15 cellular contexts compared by ENCODE assay signal in the genomic region with DNA sequence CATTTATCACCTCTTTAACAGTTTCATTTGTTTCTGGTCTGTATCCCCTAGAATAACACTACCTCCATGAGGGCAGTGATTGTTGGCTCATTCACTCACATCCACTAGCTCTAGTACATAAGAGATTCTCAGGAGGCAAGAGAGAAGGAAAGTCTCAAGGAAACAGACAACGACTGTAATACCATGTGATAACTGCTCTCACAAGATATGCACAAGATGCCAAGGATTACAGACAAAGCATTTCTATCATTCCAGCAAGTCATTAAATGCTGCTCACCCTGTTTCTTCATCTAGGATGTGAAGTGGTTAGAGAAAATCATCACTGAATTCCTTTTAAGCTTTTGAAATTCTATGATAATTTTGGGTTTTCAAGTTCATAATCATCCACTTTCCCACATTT.
DNase-seq lines count a peak whose midpoint lies in the region; ATAC-seq, FAIRE-seq and TF ChIP-seq lines count a peak whose summit lies in the region.
"Had no signal": no experiment of that assay in that cellular context is flagged by ENCODE, and none has a peak within 500 bp of the region (broad histone marks: within the 10 kb centered on the region; RNA-seq: fewer than 3 reads in every experiment).

No MANE protein-coding gene starts in this region.

- no peak overlapping the region for H3K4me3 ChIP-seq in astrocyte (ENCODE audit: insufficient read depth, low read depth, low read length)
- H3K4me3 ChIP-seq in hepatocyte: no peak overlapping the region
- H3K4me3 ChIP-seq: Peyer's patch had no signal

- H4K20me1 ChIP-seq in astrocyte (ENCODE audit: insufficient read depth, low read length): no peaks in the 10 kb centered on the region
- no peaks in the 10 kb centered on the region for H4K20me1 ChIP-seq in hepatocyte (ENCODE audit: insufficient read depth, poor library complexity, severe bottlenecking)

- TF ChIP-seq CTCF in astrocyte (IDR thresholded peaks at IDR 0.05; ENCODE audit: insufficient read depth, low read depth, low read length) (no peak), hepatocyte (IDR thresholded peaks at IDR 0.05; ENCODE audit: poor library complexity) (no peak)

- FAIRE-seq in astrocyte (lab: Jason Lieb, UNC): peak; percentile 94
- FAIRE-seq: kidney, small intestine had no signal

- no peaks in the 10 kb centered on the region for H3K36me3 Mint-ChIP-seq in astrocyte (ENCODE audit: low read depth, unreplicated experiment)

- no peaks in the 10 kb centered on the region for H3K27me3 Mint-ChIP-seq in astrocyte (ENCODE audit: low read depth, unreplicated experiment)
- H3K27me3 Mint-ChIP-seq: activated naive CD8-positive, alpha-beta T cell treated with anti-CD3 and anti-CD28 coated beads, Interleukin-2, amount 50 U/mL, for 24 hours; CD4-positive, CD25-positive, alpha-beta regulatory T cell had no signal

- H3K4me3 Mint-ChIP-seq in astrocyte (ENCODE audit: unreplicated experiment): no peak overlapping the region
- H3K4me3 Mint-ChIP-seq: activated naive CD8-positive, alpha-beta T cell treated with anti-CD3 and anti-CD28 coated beads, Interleukin-2, amount 50 U/mL, for 24 hours; CD4-positive, CD25-positive, alpha-beta regulatory T cell had no signal

- DNase-seq in ELR (ENCODE audit: low read depth) (peak; percentile 3), astrocyte (ENCODE audit: low read depth) (peak; percentile 64), hepatocyte (ENCODE audit: low spot score) (peak; percentile 8), stromal cell of bone marrow (ENCODE audit: low read depth) (peak; percentile 58), COLO668 (lab: John Stamatoyannopoulos, UW; ENCODE audit: unreplicated experiment) (no peak), caudate nucleus (lab: John Stamatoyannopoulos, UW) (no peak)
- DNase-seq: activated naive CD8-positive, alpha-beta T cell treated with anti-CD3 and anti-CD28 coated beads, Interleukin-2, amount 50 U/mL, for 24 hours; CD4-positive, CD25-positive, alpha-beta regulatory T cell; KG1; kidney; NCI-H1105; NCI-H748 treated with DMSO at 0.1 percent for 48 hours; Peyer's patch; small intestine had no signal

- H2AFZ ChIP-seq in astrocyte (ENCODE audit: low read depth, low read length) (no peak overlapping the region), hepatocyte (no peak overlapping the region)

- H3K79me2 ChIP-seq in astrocyte (ENCODE audit: insufficient read depth, low read length): no peaks in the 10 kb centered on the region
- H3K79me2 ChIP-seq in hepatocyte: peaks cover 2% of the 10 kb centered on the region

- peaks cover 10% of the 10 kb centered on the region for H3K4me1 Mint-ChIP-seq in astrocyte (ENCODE audit: low read depth, unreplicated experiment)
- H3K4me1 Mint-ChIP-seq: activated naive CD8-positive, alpha-beta T cell treated with anti-CD3 and anti-CD28 coated beads, Interleukin-2, amount 50 U/mL, for 24 hours; CD4-positive, CD25-positive, alpha-beta regulatory T cell had no signal

- no peaks in the 10 kb centered on the region for H3K9me2 ChIP-seq in hepatocyte (replicated peaks; ENCODE audit: insufficient read depth)

- no peaks in the 10 kb centered on the region for H3K36me3 ChIP-seq in astrocyte (ENCODE audit: insufficient read depth, low read length)
- H3K36me3 ChIP-seq in hepatocyte (replicated peaks; ENCODE audit: insufficient read depth, low read depth): no peaks in the 10 kb centered on the region

- H3K4me2 ChIP-seq in astrocyte (ENCODE audit: low read length) (no peak overlapping the region), hepatocyte (no peak overlapping the region)

- no peak for ATAC-seq in GM18520 (IDR thresholded peaks at IDR 0.05; ENCODE audit: unreplicated experiment)
- ATAC-seq: activated naive CD8-positive, alpha-beta T cell treated with anti-CD3 and anti-CD28 coated beads, Interleukin-2, amount 50 U/mL, for 24 hours had no signal

- H3K9me3 ChIP-seq in astrocyte (ENCODE audit: insufficient read depth, low read depth, low read length) (no peaks in the 10 kb centered on the region), hepatocyte (ENCODE audit: low read depth) (no peaks in the 10 kb centered on the region)
- H3K9me3 ChIP-seq: Peyer's patch had no signal

- H3K27me3 ChIP-seq in astrocyte (ENCODE audit: insufficient read depth, low read length) (no peaks in the 10 kb centered on the region), hepatocyte (no peaks in the 10 kb centered on the region)
- H3K27me3 ChIP-seq: Peyer's patch had no signal

- no peaks in the 10 kb centered on the region for H3K9me3 Mint-ChIP-seq in astrocyte (ENCODE audit: unreplicated experiment)
- H3K9me3 Mint-ChIP-seq: activated naive CD8-positive, alpha-beta T cell treated with anti-CD3 and anti-CD28 coated beads, Interleukin-2, amount 50 U/mL, for 24 hours; CD4-positive, CD25-positive, alpha-beta regulatory T cell had no signal

- WGBS in hepatocyte (ENCODE audit: low lambda C conversion rate, missing lambda C conversion rate): 6% methylated on average over 1 of the region's 1 CpG

- no peak overlapping the region for H3K27ac ChIP-seq in astrocyte (ENCODE audit: low read depth, low read length)
- H3K27ac ChIP-seq in hepatocyte: no peak overlapping the region
- H3K27ac ChIP-seq in caudate nucleus (ENCODE audit: low read depth, low read length): no peak overlapping the region
- H3K27ac ChIP-seq: Peyer's patch had no signal

- no peak overlapping the region for H3K27ac Mint-ChIP-seq in astrocyte (ENCODE audit: unreplicated experiment)
- H3K27ac Mint-ChIP-seq: activated naive CD8-positive, alpha-beta T cell treated with anti-CD3 and anti-CD28 coated beads, Interleukin-2, amount 50 U/mL, for 24 hours had no signal

- no peak overlapping the region for H3K9ac ChIP-seq in astrocyte (ENCODE audit: low read length)

- H3K4me1 ChIP-seq in astrocyte (ENCODE audit: insufficient read depth, low read length) (no peaks in the 10 kb centered on the region), hepatocyte (ENCODE audit: insufficient read depth) (peaks cover 12% of the 10 kb centered on the region)
- H3K4me1 ChIP-seq: Peyer's patch had no signal

Comparison
In these comparisons a context has a peak if more than half of its experiments do, and no peak if none do; other contexts are left out.
1. DNase-seq: peak in ELR (single experiment), astrocyte (single experiment), hepatocyte (single experiment) and stromal cell of bone marrow (single experiment); none in COLO668 (single experiment) and caudate nucleus (0 of 61).